Comparison of ENCODE assay signal across 9 cellular contexts in genomic region chr16:87955302-87956168, GRCh38. TPM values are rescaled to one million over a fixed set of nuclear protein-coding genes. Genes with fewer than 3 reads are reported as not detected.
DNase-seq lines count a peak whose midpoint lies in the region; ATAC-seq and TF ChIP-seq lines count a peak whose summit lies in the region.
"Had no signal": no experiment of that assay in that cellular context is flagged by ENCODE, and none has a peak within 500 bp of the region (broad histone marks: within the 10 kb centered on the region; RNA-seq: fewer than 3 reads in every experiment).

No MANE protein-coding gene starts in this region.

- H3K4me1 ChIP-seq in right lobe of liver = peaks cover 0 to 29% (median 7%) of the 10 kb centered on the region in 4 donors
- peaks cover 58% of the 10 kb centered on the region for H3K4me1 ChIP-seq in vagina

- H3K27ac ChIP-seq in right lobe of liver (peak overlapping the region; percentile 21 to 96 (median 73)), vagina (peak overlapping the region; percentile 34)

- 53% methylated on average over 19 of the region's 20 CpGs for WGBS in right lobe of liver (ENCODE audit: insufficient coverage, low coverage, low lambda C conversion rate, missing lambda C conversion rate)

- no peak for TF ChIP-seq CTCF in right lobe of liver (IDR thresholded peaks at IDR 0.05)
- TF ChIP-seq CTCF in vagina (IDR thresholded peaks at IDR 0.05) = no peak

- ATAC-seq in right lobe of liver (no peak), HG03097 (IDR thresholded peaks at IDR 0.05; ENCODE audit: low FRiP score, unreplicated experiment) (no peak)

- intact Hi-C loops in right lobe of liver (cut with DNase I) = no loop called here
- intact Hi-C loops in vagina (cut with DNase I) = no loop called here

- H3K9me3 ChIP-seq in right lobe of liver (no peaks in the 10 kb centered on the region), vagina (no peaks in the 10 kb centered on the region)

- H3K27me3 ChIP-seq in right lobe of liver (no peaks in the 10 kb centered on the region), vagina (no peaks in the 10 kb centered on the region)

- TF ChIP-seq POLR2A in right lobe of liver (IDR thresholded peaks at IDR 0.05) = no peak
- TF ChIP-seq POLR2A in vagina (IDR thresholded peaks at IDR 0.05) = no peak

- H3K36me3 ChIP-seq in right lobe of liver = peaks cover 0 to 6% (median 0%) of the 10 kb centered on the region in 4 donors
- H3K36me3 ChIP-seq in vagina = no peaks in the 10 kb centered on the region

- peak; percentile 38 for DNase-seq in stimulated activated CD4-positive, alpha-beta T cell treated with anti-CD3 and anti-CD28 coated beads, Interleukin-1b, Interleukin-23, amount 100 ng/mL, for 48 hours
- no peak for DNase-seq in stimulated activated CD4-positive, alpha-beta T cell treated with anti-CD3 and anti-CD28 coated beads, Interleukin-4, amount 100 ng/mL, for 24 hours
- DNase-seq in amniotic epithelial cell (ENCODE audit: low read depth) (peak; percentile 31), right lobe of liver (no peak), vagina (ENCODE audit: extremely low spot score in 2 of 2) (no peak), HPDE6-E6E7 (ENCODE audit: extremely low spot score) (no peak), NCI-H526 (lab: John Stamatoyannopoulos, UW) (no peak)
- DNase-seq: activated gamma-delta T cell had no signal

- H3K4me3 ChIP-seq in right lobe of liver (no peak overlapping the region), vagina (no peak overlapping the region)

RNA-seq across cellular contexts. Expression of gene BANP, which starts 4.3 kb away (rescaled TPM):
- 10 to 100 TPM; 11.2 to 20.7 (median 18.8) TPM for total RNA-seq in right lobe of liver
- total RNA-seq in vagina = 44.0 TPM

RNA-seq across cellular contexts. Expression of gene CA5A, which starts 19.2 kb away (rescaled TPM):
- total RNA-seq in right lobe of liver = 10 to 100 TPM; 26.5 to 59.6 (median 30.2) TPM
- total RNA-seq in vagina = not detected

Comparison
In these comparisons a context has a peak if more than half of its experiments do, and no peak if none do; other contexts are left out.
1. DNase-seq: peak in stimulated activated CD4-positive, alpha-beta T cell treated with anti-CD3 and anti-CD28 coated beads, Interleukin-1b, Interleukin-23, amount 100 ng/mL, for 48 hours (single experiment) and amniotic epithelial cell (single experiment); none in stimulated activated CD4-positive, alpha-beta T cell treated with anti-CD3 and anti-CD28 coated beads, Interleukin-4, amount 100 ng/mL, for 24 hours (single experiment), right lobe of liver (0 of 3), vagina (0 of 2), HPDE6-E6E7 (single experiment) and NCI-H526 (0 of 2).
2. RNA of gene CA5A, which starts 19.2 kb away (total RNA-seq): 26.5 to 59.6 TPM in right lobe of liver; not detected in vagina (single experiment); every median in the first group is over 10 times any median in the second.